ENCODE assay signal across 2 cellular contexts in genomic region chr7:151918444-151918843, GRCh38.
TF ChIP-seq lines count a peak whose summit lies in the region.

No MANE protein-coding gene starts in this region.

TF ChIP-seq in liver, 16 proteins besides CTCF, POLR2A, EP300 and RAD21 (continued from another document):
- TF ChIP-seq MAX (IDR thresholded peaks at IDR 0.05) (no peak), ZBTB33 (IDR thresholded peaks at IDR 0.05) (no peak), HNF4G (IDR thresholded peaks at IDR 0.05) (no peak), NR2F2 (IDR thresholded peaks at IDR 0.05) (no peak), JUND (IDR thresholded peaks at IDR 0.05) (no peak), GABPA (IDR thresholded peaks at IDR 0.05 in 1 of 2, conservative IDR thresholded peaks at IDR 0.05 in 1 of 2) (no peak), YY1 (IDR thresholded peaks at IDR 0.05) (no peak)

TF ChIP-seq in HepG2, 621 proteins besides CTCF, POLR2A, EP300 and RAD21 (continued from another document):
- no peak for TF ChIP-seq ZNF124 (CRISPR knock-in tag; IDR thresholded peaks at IDR 0.05)
- TF ChIP-seq ZNF225 (CRISPR knock-in tag; IDR thresholded peaks at IDR 0.05): no peak
